In genomic region chr16:4704491-4704890, GRCh38 we compare ENCODE assay signal across 28 cellular contexts. TPM values are rescaled to one million over a fixed set of nuclear protein-coding genes. Genes with fewer than 3 reads are reported as not detected.
"Had no signal": no experiment of that assay in that cellular context is flagged by ENCODE, and none has a peak within 500 bp of the region (broad histone marks: within the 10 kb centered on the region; RNA-seq: fewer than 3 reads in every experiment).

No MANE protein-coding gene starts in this region.

- H3K9me3 Mint-ChIP-seq: mesothelial cell of epicardium; naive B cell; natural killer cell; stimulated activated memory B cell treated with anti-CD40 and anti-IgM and Interleukin-4, amounts not matched to agents 10 μg/mL and 1 μg/mL and 100 μg/mL, for 72 hours; stimulated activated naive CD8-positive, alpha-beta T cell treated with anti-CD3 and anti-CD28 coated beads, Interleukin-15, amount 100 ng/mL, for 72 hours had no signal

- H3K4me1 Mint-ChIP-seq: mesothelial cell of epicardium; stimulated activated memory B cell treated with anti-CD40 and anti-IgM and Interleukin-4, amounts not matched to agents 10 μg/mL and 1 μg/mL and 100 μg/mL, for 72 hours had no signal

- H3K4me1 ChIP-seq: left lung, right atrium auricular region, testis, tibial artery, upper lobe of right lung had no signal

- H3K4me2 ChIP-seq: smooth muscle cell had no signal

- H3K4me3 ChIP-seq: left lung, lung, ovary, right atrium auricular region, right lobe of liver, smooth muscle cell, testis, tibial artery, upper lobe of right lung had no signal

- H3K36me3 ChIP-seq: ovary had no signal

- DNase-seq: hippocampal formation; left colon; mesendoderm; naive B cell; natural killer cell; ovary; right lobe of liver; stimulated activated CD4-positive, alpha-beta T cell treated with anti-CD3 and anti-CD28 coated beads, Interleukin-1b, Interleukin-23, amount 100 ng/mL, for 48 hours; stimulated activated CD4-positive, alpha-beta T cell treated with anti-CD3 and anti-CD28 coated beads, Interleukin-2, amount 100 ng/mL, for 48 hours; stimulated activated CD4-positive, alpha-beta T cell treated with anti-CD3 and anti-CD28 coated beads, Interleukin-4, amount 100 ng/mL, for 4 hours; stimulated activated CD8-positive, alpha-beta memory T cell treated with anti-CD3 and anti-CD28 coated beads, Interleukin-4, amount 100 ng/mL, for 48 hours; stimulated activated naive CD4-positive, alpha-beta T cell treated with Interleukin-2 at 50 U/mL for 16 hours; stimulated activated naive CD8-positive, alpha-beta T cell treated with anti-CD3 and anti-CD28 coated beads, Interleukin-15, amount 100 ng/mL, for 72 hours; substantia nigra; testis; tibial artery; trophoblast cell; upper lobe of right lung had no signal

- H3K27me3 Mint-ChIP-seq: naive B cell; progenitor cell of endocrine pancreas; stimulated activated memory B cell treated with anti-CD40 and anti-IgM and Interleukin-4, amounts not matched to agents 10 μg/mL and 1 μg/mL and 100 μg/mL, for 72 hours; stimulated activated naive CD8-positive, alpha-beta T cell treated with anti-CD3 and anti-CD28 coated beads, Interleukin-15, amount 100 ng/mL, for 72 hours had no signal

- H3K9me3 ChIP-seq: left lung, ovary, right atrium auricular region, right lobe of liver, testis, tibial artery, upper lobe of right lung had no signal

- ATAC-seq: left colon; left lung; natural killer cell; right lobe of liver; stimulated activated memory B cell treated with anti-CD40 and anti-IgM and Interleukin-4, amounts not matched to agents 10 μg/mL and 1 μg/mL and 100 μg/mL, for 72 hours; stimulated activated naive CD8-positive, alpha-beta T cell treated with anti-CD3 and anti-CD28 coated beads, Interleukin-15, amount 100 ng/mL, for 72 hours; upper lobe of right lung had no signal

- H3K27me3 ChIP-seq: left lung, ovary, right atrium auricular region, right lobe of liver, testis, tibial artery, upper lobe of right lung had no signal

- H3K4me3 Mint-ChIP-seq: mesothelial cell of epicardium; naive B cell; natural killer cell; stimulated activated memory B cell treated with anti-CD40 and anti-IgM and Interleukin-4, amounts not matched to agents 10 μg/mL and 1 μg/mL and 100 μg/mL, for 72 hours; stimulated activated naive CD8-positive, alpha-beta T cell treated with anti-CD3 and anti-CD28 coated beads, Interleukin-15, amount 100 ng/mL, for 72 hours had no signal

- H3K27ac Mint-ChIP-seq: mesothelial cell of epicardium; naive B cell; natural killer cell; progenitor cell of endocrine pancreas; stimulated activated memory B cell treated with anti-CD40 and anti-IgM and Interleukin-4, amounts not matched to agents 10 μg/mL and 1 μg/mL and 100 μg/mL, for 72 hours had no signal

- FAIRE-seq: keratinocyte, urothelium cell line had no signal

- H3K27ac ChIP-seq: left lung, ovary, right atrium auricular region, right lobe of liver, testis, tibial artery, upper lobe of right lung had no signal

RNA-seq across cellular contexts. Expression of gene DNAAF8, which starts 29.8 kb away (rescaled TPM):
- total RNA-seq: mononuclear cell, smooth muscle cell had no signal
